Comparison of ENCODE assay signal across 10 cellular contexts in the genomic region with DNA sequence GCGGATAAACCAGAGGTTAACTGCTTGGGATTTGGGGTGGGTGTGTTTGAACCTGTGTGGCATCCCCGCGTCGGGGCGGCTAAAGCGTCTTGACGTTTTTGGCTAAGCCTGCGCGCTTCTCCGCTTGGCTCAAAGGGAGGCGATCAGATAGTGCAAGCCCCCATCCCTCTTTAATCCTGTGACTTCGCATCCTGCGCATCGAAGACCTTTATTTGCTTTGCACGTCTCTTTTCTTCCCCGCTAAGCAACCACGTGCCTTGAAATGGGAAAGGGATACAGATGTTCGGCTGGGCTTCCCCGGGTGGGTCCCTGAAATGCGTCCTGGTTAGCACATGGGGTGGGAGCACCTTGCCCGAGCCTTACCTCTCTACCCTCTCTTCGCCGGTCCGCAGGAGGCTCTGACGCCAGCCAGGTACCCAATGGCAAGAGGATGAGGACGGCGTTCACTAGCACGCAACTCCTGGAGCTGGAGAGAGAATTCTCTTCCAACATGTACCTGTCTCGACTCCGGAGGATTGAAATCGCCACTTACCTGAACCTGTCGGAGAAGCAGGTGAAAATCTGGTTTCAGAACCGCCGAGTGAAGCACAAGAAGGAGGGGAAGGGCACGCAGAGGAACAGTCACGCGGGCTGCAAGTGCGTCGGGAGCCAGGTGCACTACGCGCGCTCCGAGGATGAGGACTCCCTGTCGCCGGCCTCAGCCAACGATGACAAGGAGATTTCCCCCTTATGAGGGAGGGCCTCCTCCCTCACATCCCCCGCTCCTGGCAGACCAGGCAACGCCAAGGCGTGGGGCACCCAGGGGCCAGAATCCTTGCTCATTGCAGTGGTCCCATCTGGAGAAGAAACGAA. TPM values are rescaled to one million over a fixed set of nuclear protein-coding genes. Genes with fewer than 3 reads are reported as not detected.
DNase-seq lines count a peak whose midpoint lies in the region; ATAC-seq and TF ChIP-seq lines count a peak whose summit lies in the region.
"Had no signal": no experiment of that assay in that cellular context is flagged by ENCODE, and none has a peak within 500 bp of the region (broad histone marks: within the 10 kb centered on the region; RNA-seq: fewer than 3 reads in every experiment).

No MANE protein-coding gene starts in this region.

- WGBS in spleen, 5 donors, result 6 to 9% (median 7%) methylated on average over 47 to 50 of the region's 50 CpGs

- H3K4me3 ChIP-seq in spleen, result peak overlapping the region in 7 of 8 donors; percentile 11 to 65 (median 29)
- no peak overlapping the region for H3K4me3 ChIP-seq in vagina

- H3K27ac Mint-ChIP-seq in WTC11, result no peak overlapping the region

- peaks cover 100% of the 10 kb centered on the region for H3K27me3 Mint-ChIP-seq in WTC11 (ENCODE audit: low read depth)

- TF ChIP-seq POLR2A in spleen (IDR thresholded peaks at IDR 0.05), result no peak
- no peak for TF ChIP-seq POLR2A in vagina (IDR thresholded peaks at IDR 0.05)

- H3K36me3 ChIP-seq in spleen (no peaks in the 10 kb centered on the region), vagina (no peaks in the 10 kb centered on the region)

- POLR2A ChIA-PET in WTC11 (lab: Charles Lee), result no interaction called here

- intact Hi-C loops in spleen (cut with DNase I; ENCODE audit: low total_unique reads) (no loop called here), vagina (cut with DNase I) (no loop called here)

- H3K36me3 Mint-ChIP-seq in WTC11, result no peaks in the 10 kb centered on the region

- H3K27ac ChIP-seq in spleen (no peak overlapping the region), vagina (no peak overlapping the region)

- peaks cover 17 to 63% (median 41%) of the 10 kb centered on the region in 6 donors for H3K4me1 ChIP-seq in spleen
- peaks cover 41% of the 10 kb centered on the region for H3K4me1 ChIP-seq in vagina

- H3K27me3 ChIP-seq in spleen (replicated peaks in 1 of 7) (peaks cover 0 to 100% (median 91%) of the 10 kb centered on the region in 7 donors), vagina (peaks cover 27% of the 10 kb centered on the region)

- TF ChIP-seq CTCF in WTC11 (IDR thresholded peaks at IDR 0.05) (no peak), spleen (IDR thresholded peaks at IDR 0.05 in 8 of 11, conservative IDR thresholded peaks at IDR 0.05 in 3 of 11) (no peak), vagina (IDR thresholded peaks at IDR 0.05) (no peak)

- DNase-seq in activated CD8-positive, alpha-beta memory T cell treated with anti-CD3 and anti-CD28 coated beads, Interleukin-2, amount 50 U/mL, for 48 hours, result peak; percentile 56
- DNase-seq in activated CD8-positive, alpha-beta memory T cell treated with anti-CD3 and anti-CD28 coated beads, Interleukin-2, amount 50 U/mL, for 4 hours, result no peak
- DNase-seq in WTC11 (ENCODE audit: low spot score) (peak; percentile 37), germinal center (ENCODE audit: low spot score) (peak; percentile 36), spleen (no peak), vagina (ENCODE audit: extremely low spot score in 2 of 2) (no peak), HT-29 (ENCODE audit: low spot score) (no peak)
- DNase-seq: activated CD4-positive, alpha-beta T cell treated with anti-CD3 and anti-CD28 coated beads for 1 hour; NCI-H524 treated with DMSO at 0.1 percent for 48 hours had no signal

- no peaks in the 10 kb centered on the region for H3K9me3 ChIP-seq in spleen
- H3K9me3 ChIP-seq in vagina, result no peaks in the 10 kb centered on the region

- peak overlapping the region; percentile 64 for H3K4me3 Mint-ChIP-seq in WTC11

- ATAC-seq in WTC11 (0 out of 2 replicates have a peak, but pooled peaks have one; percentile 2), GM21576 (IDR thresholded peaks at IDR 0.05; ENCODE audit: unreplicated experiment) (no peak)

- H3K4me1 Mint-ChIP-seq in WTC11, result peaks cover 77% of the 10 kb centered on the region

- CTCF ChIA-PET in WTC11 (lab: Charles Lee), result no interaction called here

- no peaks in the 10 kb centered on the region for H3K9me3 Mint-ChIP-seq in WTC11

TF ChIP-seq in WTC11, 78 proteins besides CTCF, POLR2A, EP300 and RAD21:
- TF ChIP-seq, protein P1, sequence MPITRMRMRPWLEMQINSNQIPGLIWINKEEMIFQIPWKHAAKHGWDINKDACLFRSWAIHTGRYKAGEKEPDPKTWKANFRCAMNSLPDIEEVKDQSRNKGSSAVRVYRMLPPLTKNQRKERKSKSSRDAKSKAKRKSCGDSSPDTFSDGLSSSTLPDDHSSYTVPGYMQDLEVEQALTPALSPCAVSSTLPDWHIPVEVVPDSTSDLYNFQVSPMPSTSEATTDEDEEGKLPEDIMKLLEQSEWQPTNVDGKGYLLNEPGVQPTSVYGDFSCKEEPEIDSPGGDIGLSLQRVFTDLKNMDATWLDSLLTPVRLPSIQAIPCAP (CRISPR knock-in tag; IDR thresholded peaks at IDR 0.05), result no peak
- TF ChIP-seq IRF2 (CRISPR knock-in tag; IDR thresholded peaks at IDR 0.05; ENCODE audit: borderline replicate concordance, low read depth), result no peak
- TF ChIP-seq, protein P2, sequence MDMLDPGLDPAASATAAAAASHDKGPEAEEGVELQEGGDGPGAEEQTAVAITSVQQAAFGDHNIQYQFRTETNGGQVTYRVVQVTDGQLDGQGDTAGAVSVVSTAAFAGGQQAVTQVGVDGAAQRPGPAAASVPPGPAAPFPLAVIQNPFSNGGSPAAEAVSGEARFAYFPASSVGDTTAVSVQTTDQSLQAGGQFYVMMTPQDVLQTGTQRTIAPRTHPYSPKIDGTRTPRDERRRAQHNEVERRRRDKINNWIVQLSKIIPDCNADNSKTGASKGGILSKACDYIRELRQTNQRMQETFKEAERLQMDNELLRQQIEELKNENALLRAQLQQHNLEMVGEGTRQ (CRISPR knock-in tag; IDR thresholded peaks at IDR 0.05), result peak; percentile 1; the same call in 1 of the 2 replicates

RNA-seq across cellular contexts. Expression of a gene that starts 1.5 kb away (rescaled TPM):
- total RNA-seq in WTC11 (2021) (not detected in 3 replicates), spleen (not detected), vagina (not detected)
- under 1 TPM in 1 of 3 donors, not detected in 2; 0.47 TPM for polyA plus RNA-seq in spleen
- total RNA-seq in HT-29 (2014; rRNA removed; shearing (Covaris generic)), result not detected in 2 replicates

RNA-seq across cellular contexts. Expression of a gene that starts 37.0 kb away (rescaled TPM):
- total RNA-seq in WTC11 (2021) (6.9 to 11.0 TPM (median 8.4 TPM) in 3 replicates), spleen (10 to 100 TPM; 38.2 to 68.2 (median 41.6) TPM), vagina (40.0 TPM)
- 10 to 100 TPM in 2 of 3 donors, 1 to 10 TPM in 1; 7.6 to 21.0 (median 16.0) TPM for polyA plus RNA-seq in spleen
- total RNA-seq in HT-29 (2014; rRNA removed; shearing (Covaris generic)), result 15.2 and 15.5 TPM in 2 replicates

Comparison
In these comparisons a context has a peak if more than half of its experiments do, and no peak if none do; other contexts are left out.
1. DNase-seq: peak in activated CD8-positive, alpha-beta memory T cell treated with anti-CD3 and anti-CD28 coated beads, Interleukin-2, amount 50 U/mL, for 48 hours (single experiment), WTC11 (single experiment) and germinal center (single experiment); none in activated CD8-positive, alpha-beta memory T cell treated with anti-CD3 and anti-CD28 coated beads, Interleukin-2, amount 50 U/mL, for 4 hours (single experiment), spleen (single experiment), vagina (0 of 2) and HT-29 (single experiment).
2. H3K4me3 ChIP-seq: peak in spleen (7 of 8); none in vagina (0 of 2).